ENCODE assay signal across 9 cellular contexts in the genomic region with DNA sequence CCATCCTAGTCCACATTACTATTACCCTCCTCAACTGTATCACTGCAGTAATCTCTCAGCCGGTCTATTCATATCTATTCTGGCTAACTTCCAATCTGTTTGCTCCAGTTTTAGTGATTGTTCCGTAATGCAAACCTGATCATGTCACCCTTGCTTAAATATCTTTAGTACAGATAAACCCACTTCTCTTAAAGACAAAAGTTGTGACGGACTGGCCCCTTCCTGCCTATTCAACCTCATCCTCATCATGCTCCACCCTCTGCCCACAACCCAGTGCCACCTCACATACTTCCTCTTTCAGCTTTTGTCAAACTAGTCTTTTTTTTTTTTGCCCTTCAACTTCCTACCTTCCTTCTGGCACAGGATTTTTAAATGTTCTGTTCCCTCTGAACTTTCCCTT. TPM values are rescaled to one million over a fixed set of nuclear protein-coding genes. Genes with fewer than 3 reads are reported as not detected.
DNase-seq lines count a peak whose midpoint lies in the region; ATAC-seq lines count a peak whose summit lies in the region.
"Had no signal": no experiment of that assay in that cellular context is flagged by ENCODE, and none has a peak within 500 bp of the region (broad histone marks: within the 10 kb centered on the region; RNA-seq: fewer than 3 reads in every experiment).

No MANE protein-coding gene starts in this region.

- intact Hi-C loops in Right ventricle myocardium superior (cut with DNase I) = no loop called here

- peak; percentile 39 for DNase-seq in activated CD4-positive, CD25-positive, alpha-beta regulatory T cell treated with anti-CD3 and anti-CD28 coated beads, Interleukin-2, amount 50 U/mL, for 16 hours (ENCODE audit: low read depth, low spot score)
- DNase-seq in Right ventricle myocardium superior = peak; percentile 48
- DNase-seq in stimulated activated CD8-positive, alpha-beta memory T cell treated with anti-CD3 and anti-CD28 coated beads, Interleukin-2, amount 100 ng/mL, for 48 hours (ENCODE audit: low read depth in 2 of 2) = peak; percentile 17 to 38
- no peak for DNase-seq in NCI-H2081 treated with DMSO at 0.1 percent for 48 hours (lab: John Stamatoyannopoulos, UW)
- DNase-seq in ureter (ENCODE audit: low spot score) = no peak

- ATAC-seq in HG02588 (IDR thresholded peaks at IDR 0.05; ENCODE audit: unreplicated experiment) = peak; percentile 50
- peak; percentile 51 for ATAC-seq in Right ventricle myocardium superior (ENCODE audit: poor library complexity)
- no peak for ATAC-seq in GM18502 (IDR thresholded peaks at IDR 0.05; ENCODE audit: poor library complexity, unreplicated experiment)
- no peak for ATAC-seq in HG03280 (IDR thresholded peaks at IDR 0.05; ENCODE audit: unreplicated experiment)

RNA-seq across cellular contexts. Expression of a gene that starts 2.8 kb away (rescaled TPM):
- 5.6 TPM for total RNA-seq in Right ventricle myocardium superior
- total RNA-seq in ureter = 13.2 TPM

RNA-seq across cellular contexts. Expression of a gene that starts 21.7 kb away (rescaled TPM):
- total RNA-seq in Right ventricle myocardium superior (680 TPM), ureter (265 TPM)

RNA-seq across cellular contexts. Expression of a gene that starts 22.0 kb away (rescaled TPM):
- total RNA-seq in Right ventricle myocardium superior = 25.4 TPM
- total RNA-seq in ureter = 54.6 TPM

RNA-seq across cellular contexts. Expression of a gene that starts 32.4 kb away (rescaled TPM):
- 3.3 TPM for total RNA-seq in Right ventricle myocardium superior
- 5.8 TPM for total RNA-seq in ureter
- total RNA-seq: bronchial epithelial cell had no signal

RNA-seq across cellular contexts. Expression of a gene that starts 32.4 kb away (rescaled TPM):
- total RNA-seq in Right ventricle myocardium superior (0.89 TPM), ureter (1.2 TPM)
- total RNA-seq: bronchial epithelial cell had no signal

Comparison
In these comparisons a context has a peak if more than half of its experiments do, and no peak if none do; other contexts are left out.
1. ATAC-seq: peak in HG02588 (single experiment) and Right ventricle myocardium superior (single experiment); none in GM18502 (single experiment) and HG03280 (single experiment).
2. DNase-seq: peak in activated CD4-positive, CD25-positive, alpha-beta regulatory T cell treated with anti-CD3 and anti-CD28 coated beads, Interleukin-2, amount 50 U/mL, for 16 hours (single experiment), Right ventricle myocardium superior (single experiment) and stimulated activated CD8-positive, alpha-beta memory T cell treated with anti-CD3 and anti-CD28 coated beads, Interleukin-2, amount 100 ng/mL, for 48 hours (2 of 2); none in NCI-H2081 treated with DMSO at 0.1 percent for 48 hours (single experiment) and ureter (single experiment).